Comparison of ENCODE assay signal across 8 cellular contexts in the genomic region with DNA sequence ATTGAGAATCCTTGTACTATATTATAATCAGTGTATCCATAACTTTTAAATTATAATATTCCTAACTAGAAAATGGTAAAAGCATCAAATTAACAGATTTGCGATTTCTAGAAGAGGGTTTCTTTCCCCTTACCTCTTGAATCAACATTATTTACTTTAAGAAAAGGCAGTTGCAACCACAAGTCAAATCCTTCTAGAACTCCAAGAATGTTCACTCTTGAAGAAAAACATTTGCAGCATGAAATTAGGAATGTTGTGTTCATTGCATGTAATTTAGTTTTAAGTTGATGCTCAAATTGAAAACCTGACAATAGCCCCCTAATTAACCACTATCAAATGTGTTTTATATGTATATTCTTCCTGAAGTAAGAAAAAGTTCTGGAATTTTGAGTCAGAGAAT. TPM values are rescaled to one million over a fixed set of nuclear protein-coding genes. Genes with fewer than 3 reads are reported as not detected.
DNase-seq lines count a peak whose midpoint lies in the region; ATAC-seq and TF ChIP-seq lines count a peak whose summit lies in the region.

No MANE protein-coding gene starts in this region.

- H3K4me1 Mint-ChIP-seq in activated naive CD4-positive, alpha-beta T cell treated with anti-CD3 and anti-CD28 coated beads, Interleukin-2, amount 10 ng/mL, durations not matched to agents 7 days and 5 days = peaks cover 53% of the 10 kb centered on the region
- H3K4me1 Mint-ChIP-seq in activated CD8-positive, alpha-beta T cell treated with anti-CD3 and anti-CD28 coated beads for 36 hours (ENCODE audit: low read depth) = peaks cover 41% of the 10 kb centered on the region

- peaks cover 6% of the 10 kb centered on the region for H3K9me3 Mint-ChIP-seq in activated naive CD4-positive, alpha-beta T cell treated with anti-CD3 and anti-CD28 coated beads, Interleukin-2, amount 10 ng/mL, durations not matched to agents 7 days and 5 days
- H3K9me3 Mint-ChIP-seq in activated CD8-positive, alpha-beta T cell treated with anti-CD3 and anti-CD28 coated beads for 36 hours = peaks cover 4% of the 10 kb centered on the region

- H3K36me3 Mint-ChIP-seq in activated naive CD4-positive, alpha-beta T cell treated with anti-CD3 and anti-CD28 coated beads, Interleukin-2, amount 10 ng/mL, durations not matched to agents 7 days and 5 days = peaks cover 10% of the 10 kb centered on the region
- H3K36me3 Mint-ChIP-seq in activated CD8-positive, alpha-beta T cell treated with anti-CD3 and anti-CD28 coated beads for 36 hours (ENCODE audit: low read depth) = peaks cover 28% of the 10 kb centered on the region

- ATAC-seq in activated CD8-positive, alpha-beta T cell treated with anti-CD3 and anti-CD28 coated beads for 36 hours = no peak
- ATAC-seq in left lung (no peak), HG03354 (IDR thresholded peaks at IDR 0.05; ENCODE audit: poor library complexity, severe bottlenecking, unreplicated experiment) (no peak)

- TF ChIP-seq POLR2A in thyroid gland (IDR thresholded peaks at IDR 0.05) = no peak

- no peak overlapping the region for H3K27ac Mint-ChIP-seq in activated naive CD4-positive, alpha-beta T cell treated with anti-CD3 and anti-CD28 coated beads, Interleukin-2, amount 10 ng/mL, durations not matched to agents 7 days and 5 days
- peak overlapping the region; percentile 64 for H3K27ac Mint-ChIP-seq in activated CD8-positive, alpha-beta T cell treated with anti-CD3 and anti-CD28 coated beads for 36 hours

- H3K4me1 ChIP-seq in left lung = peaks cover 16 to 51% of the 10 kb centered on the region in 2 donors
- peaks cover 11 to 15% of the 10 kb centered on the region in 2 donors for H3K4me1 ChIP-seq in thyroid gland

- intact Hi-C loops in activated CD8-positive, alpha-beta T cell treated with anti-CD3 and anti-CD28 coated beads for 36 hours (cut with micrococcal nuclease) = no loop called here
- intact Hi-C loops in left lung (cut with DNase I) = no loop called here
- intact Hi-C loops in thyroid gland (cut with DNase I) = loop anchor here (10.0 kb wide), 1 partner anchor 119 kb away; the partner anchor contains the start of gene TRAF3IP2

- H3K4me3 ChIP-seq in left lung = peak overlapping the region in 1 of 2 donors; percentile 88
- H3K4me3 ChIP-seq in thyroid gland (replicated peaks in 1 of 3) = no peak overlapping the region

- H3K27me3 ChIP-seq in left lung (no peaks in the 10 kb centered on the region), thyroid gland (no peaks in the 10 kb centered on the region)

- H3K4me3 Mint-ChIP-seq in activated naive CD4-positive, alpha-beta T cell treated with anti-CD3 and anti-CD28 coated beads, Interleukin-2, amount 10 ng/mL, durations not matched to agents 7 days and 5 days = peak overlapping the region; percentile 25
- H3K4me3 Mint-ChIP-seq in activated CD8-positive, alpha-beta T cell treated with anti-CD3 and anti-CD28 coated beads for 36 hours = peak overlapping the region; percentile 90

- no peak for DNase-seq in activated naive CD4-positive, alpha-beta T cell treated with anti-CD3 and anti-CD28 coated beads, Interleukin-2, amount 10 ng/mL, durations not matched to agents 7 days and 5 days
- no peak for DNase-seq in activated naive CD4-positive, alpha-beta T cell treated with Interleukin-2 at 50 U/mL for 16 hours
- DNase-seq in activated CD8-positive, alpha-beta T cell treated with anti-CD3 and anti-CD28 coated beads for 36 hours = no peak
- DNase-seq in left lung (no peak), thyroid gland (no peak), NCI-H2227 treated with DMSO at 0.1 percent for 48 hours (lab: John Stamatoyannopoulos, UW) (no peak), retina (no peak)

- H3K9me3 ChIP-seq in left lung = no peaks in the 10 kb centered on the region
- H3K9me3 ChIP-seq in thyroid gland = no peaks in the 10 kb centered on the region

- WGBS in thyroid gland, 2 donors = 49 to 58% methylated on average over 1 of the region's 1 CpG

- POLR2A ChIA-PET in activated CD8-positive, alpha-beta T cell treated with anti-CD3 and anti-CD28 coated beads for 36 hours (lab: Charles Lee) = interaction anchor here (1.2 to 1.5 kb wide), 4 partner anchors 9 to 318 kb away, joined by 3 to 9 read pairs (median 4); partner anchors contain the start of gene TRAF3IP2

- CTCF ChIA-PET in activated naive CD4-positive, alpha-beta T cell treated with anti-CD3 and anti-CD28 coated beads, Interleukin-2, amount 10 ng/mL, durations not matched to agents 7 days and 5 days (lab: Charles Lee) = interaction anchor here (0.8 to 2.9 kb wide), 4 partner anchors 78 to 122 kb away, joined by 3 to 16 read pairs (median 4); partner anchors contain the start of gene TRAF3IP2
- CTCF ChIA-PET in activated CD8-positive, alpha-beta T cell treated with anti-CD3 and anti-CD28 coated beads for 36 hours (lab: Charles Lee) = interaction anchor here (3.3 kb wide), 1 partner anchor 226 kb away, joined by 19 read pairs; a partner anchor contains a TSS

- H3K36me3 ChIP-seq in left lung = no peaks in the 10 kb centered on the region
- no peaks in the 10 kb centered on the region for H3K36me3 ChIP-seq in thyroid gland

- TF ChIP-seq CTCF in activated CD8-positive, alpha-beta T cell treated with anti-CD3 and anti-CD28 coated beads for 36 hours (IDR thresholded peaks at IDR 0.05) = no peak
- TF ChIP-seq CTCF in left lung (IDR thresholded peaks at IDR 0.05) = no peak
- TF ChIP-seq CTCF in thyroid gland (IDR thresholded peaks at IDR 0.05) = no peak

- H3K27me3 Mint-ChIP-seq in activated naive CD4-positive, alpha-beta T cell treated with anti-CD3 and anti-CD28 coated beads, Interleukin-2, amount 10 ng/mL, durations not matched to agents 7 days and 5 days = no peaks in the 10 kb centered on the region
- no peaks in the 10 kb centered on the region for H3K27me3 Mint-ChIP-seq in activated CD8-positive, alpha-beta T cell treated with anti-CD3 and anti-CD28 coated beads for 36 hours

- H3K27ac ChIP-seq in left lung (peak overlapping the region; percentile 99), thyroid gland (peak overlapping the region; percentile 98 to 99 (median 99))

RNA-seq across cellular contexts. Expression of gene REV3L, which starts 2.3 kb away (rescaled TPM):
- total RNA-seq in activated CD8-positive, alpha-beta T cell treated with anti-CD3 and anti-CD28 coated beads for 36 hours = 10 to 100 TPM; 20.1 to 27.6 TPM
- total RNA-seq in left lung (10 to 100 TPM; 29.3 to 35.4 TPM), thyroid gland (10 to 100 TPM; 38.2 to 73.5 (median 60.0) TPM)
